1 cellular context compared by ENCODE assay signal in genomic region chr7:149281508-149282330, GRCh38.
TF ChIP-seq lines count a peak whose summit lies in the region.

No MANE protein-coding gene starts in this region.

TF ChIP-seq in K562, 482 proteins besides CTCF, POLR2A, EP300 and RAD21:
- TF ChIP-seq MAX (CRISPR knock-in tag; IDR thresholded peaks at IDR 0.05) (0 out of 2 replicates have a peak, but pooled peaks have one; percentile 15), SFPQ (IDR thresholded peaks at IDR 0.05; ENCODE audit: low read depth, low read length) (no peak), RFX1 (IDR thresholded peaks at IDR 0.05) (no peak), SIN3B (IDR thresholded peaks at IDR 0.05; ENCODE audit: low read depth) (no peak)
